ENCODE assay signal across 8 cellular contexts in the genomic region with DNA sequence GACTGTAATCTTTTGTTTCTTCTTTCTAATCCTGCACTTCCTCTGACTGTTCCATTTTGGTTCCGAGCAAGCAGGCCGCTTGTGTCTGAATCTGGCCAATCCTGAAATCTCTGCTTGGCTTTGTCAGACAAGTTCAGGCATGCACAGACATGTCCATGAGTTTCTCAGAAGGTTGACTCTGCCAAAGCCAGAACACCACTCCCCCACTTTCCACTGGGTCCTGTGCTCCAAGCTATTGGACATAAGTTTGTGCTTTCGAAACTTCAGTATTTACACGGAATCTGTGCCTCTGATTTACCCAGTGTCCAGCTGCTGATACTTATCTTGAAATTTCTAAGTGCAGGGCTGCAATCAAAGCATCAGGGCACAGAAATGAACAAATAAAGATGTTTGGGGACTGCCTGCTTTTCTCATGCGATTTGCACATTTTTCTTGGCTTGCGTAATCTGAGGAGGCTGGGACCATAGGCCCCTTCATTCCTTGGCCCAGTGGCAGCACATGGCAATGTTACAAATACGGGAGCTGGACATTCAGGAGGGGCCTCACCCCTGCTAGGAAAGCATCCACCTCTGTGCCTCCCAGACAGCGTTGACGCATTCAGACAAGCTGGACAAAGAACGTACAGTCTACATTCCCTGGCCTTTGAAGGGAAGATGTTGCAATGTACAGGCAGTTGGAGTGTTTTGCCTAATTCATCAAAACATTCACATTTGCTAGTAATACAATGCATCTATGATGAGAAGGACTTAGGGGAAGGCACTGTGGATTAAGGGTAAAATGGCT.
A peak's percentile ranks its signal among the peaks of the same experiment; 100 is the strongest.
DNase-seq lines count a peak whose midpoint lies in the region; ATAC-seq, FAIRE-seq and TF ChIP-seq lines count a peak whose summit lies in the region.

No MANE protein-coding gene starts in this region.

- no peaks in the 10 kb centered on the region for H3K36me3 ChIP-seq in RWPE2 (ENCODE audit: low read depth)
- no peaks in the 10 kb centered on the region for H3K36me3 ChIP-seq in pancreas
- H3K36me3 ChIP-seq in effector memory CD4-positive, alpha-beta T cell (ENCODE audit: control insufficient read depth, insufficient read depth, low read length) = no peaks in the 10 kb centered on the region

- H3K27ac ChIP-seq in RWPE2 (ENCODE audit: poor library complexity, severe bottlenecking) (peak overlapping the region; percentile 84), foreskin keratinocyte (peak overlapping the region; percentile 5), pancreas (peak overlapping the region in 3 of 4 donors; percentile 28 to 63 (median 60))
- no peak overlapping the region for H3K27ac ChIP-seq in effector memory CD4-positive, alpha-beta T cell (ENCODE audit: insufficient read depth, low read length, poor library complexity, severe bottlenecking)

- WGBS in pancreas, 2 donors = 39 to 42% methylated on average over 10 of the region's 10 CpGs

- POLR2A ChIA-PET in HEK293T (lab: Yijun Ruan, JAX) = no interaction called here

- intact Hi-C loops in pancreas (cut with DNase I) = no loop called here

- CTCF ChIA-PET in HEK293T (lab: Yijun Ruan, JAX) = no interaction called here

- H3K4me3 ChIP-seq in RWPE2 (ENCODE audit: severe bottlenecking) (no peak overlapping the region), pancreas (no peak overlapping the region)
- no peak overlapping the region for H3K4me3 ChIP-seq in effector memory CD4-positive, alpha-beta T cell (ENCODE audit: insufficient read depth, low read depth, low read length, poor library complexity, severe bottlenecking)

- no peak for TF ChIP-seq CTCF in RWPE2 (IDR thresholded peaks at IDR 0.05; ENCODE audit: poor library complexity, severe bottlenecking)
- TF ChIP-seq CTCF in foreskin keratinocyte (conservative IDR thresholded peaks at IDR 0.05) = no peak
- no peak for TF ChIP-seq CTCF in pancreas (IDR thresholded peaks at IDR 0.05)

- no peak for FAIRE-seq in pancreas (lab: Jason Lieb, UNC)

- H3K9me3 ChIP-seq in RWPE2 (ENCODE audit: severe bottlenecking) (no peaks in the 10 kb centered on the region), pancreas (no peaks in the 10 kb centered on the region)
- H3K9me3 ChIP-seq in effector memory CD4-positive, alpha-beta T cell (ENCODE audit: control insufficient read depth, low read length) = no peaks in the 10 kb centered on the region

- ATAC-seq in RWPE2 (ENCODE audit: low read depth) (peak; percentile 74), foreskin keratinocyte (peak; percentile 32), pancreas (peak; percentile 63 to 86 (median 84)), GM18867 (IDR thresholded peaks at IDR 0.05; ENCODE audit: unreplicated experiment) (no peak)

- DNase-seq in Daoy (ENCODE audit: low read depth) = peak; percentile 10
- peak; percentile 79 for DNase-seq in RWPE2 (ENCODE audit: low spot score)
- DNase-seq in foreskin keratinocyte = peak; percentile 81 to 92
- DNase-seq in pancreas = peak in 4 of 6 donors; percentile 29 to 58 (median 40)
- DNase-seq in NCI-H1436 (lab: John Stamatoyannopoulos, UW) = no peak
- no peak for DNase-seq in effector memory CD4-positive, alpha-beta T cell
- DNase-seq in HEK293T (ENCODE audit: extremely low spot score) = no peak

- H3K4me1 ChIP-seq in RWPE2 (ENCODE audit: insufficient read depth, poor library complexity, severe bottlenecking) = peaks cover 40% of the 10 kb centered on the region
- peaks cover 44% of the 10 kb centered on the region for H3K4me1 ChIP-seq in foreskin keratinocyte
- H3K4me1 ChIP-seq in pancreas = no peaks in the 10 kb centered on the region
- H3K4me1 ChIP-seq in effector memory CD4-positive, alpha-beta T cell (ENCODE audit: control insufficient read depth, insufficient read depth, low read length, poor library complexity, severe bottlenecking) = no peaks in the 10 kb centered on the region

- H3K27me3 ChIP-seq in RWPE2 (ENCODE audit: insufficient read depth, poor library complexity, severe bottlenecking) (no peaks in the 10 kb centered on the region), foreskin keratinocyte (no peaks in the 10 kb centered on the region), pancreas (no peaks in the 10 kb centered on the region)
- no peaks in the 10 kb centered on the region for H3K27me3 ChIP-seq in effector memory CD4-positive, alpha-beta T cell (replicated peaks; ENCODE audit: control insufficient read depth, insufficient read depth, low read length, poor library complexity, severe bottlenecking)

TF ChIP-seq in HEK293T, 16 proteins besides CTCF, POLR2A, EP300 and RAD21:
- TF ChIP-seq CTBP1 (IDR thresholded peaks at IDR 0.05; ENCODE audit: borderline replicate concordance) (no peak), BHLHE40 (IDR thresholded peaks at IDR 0.05; ENCODE audit: borderline replicate concordance) (no peak), ZNF384 (IDR thresholded peaks at IDR 0.05) (no peak), FOXA1 (IDR thresholded peaks at IDR 0.05) (no peak), ELF4 (IDR thresholded peaks at IDR 0.05) (no peak), TARDBP (IDR thresholded peaks at IDR 0.05) (no peak), HDGF (IDR thresholded peaks at IDR 0.05; ENCODE audit: borderline replicate concordance) (no peak), SUZ12 (IDR thresholded peaks at IDR 0.05) (no peak), LEF1 (IDR thresholded peaks at IDR 0.05; ENCODE audit: borderline replicate concordance) (no peak), L3MBTL2 (conservative IDR thresholded peaks at IDR 0.05) (no peak), ARNT (IDR thresholded peaks at IDR 0.05) (no peak), FOXK2 (IDR thresholded peaks at IDR 0.05) (no peak), FOXM1 (IDR thresholded peaks at IDR 0.05; ENCODE audit: borderline replicate concordance) (no peak), NFRKB (IDR thresholded peaks at IDR 0.05) (no peak)
- TF ChIP-seq, protein P1, sequence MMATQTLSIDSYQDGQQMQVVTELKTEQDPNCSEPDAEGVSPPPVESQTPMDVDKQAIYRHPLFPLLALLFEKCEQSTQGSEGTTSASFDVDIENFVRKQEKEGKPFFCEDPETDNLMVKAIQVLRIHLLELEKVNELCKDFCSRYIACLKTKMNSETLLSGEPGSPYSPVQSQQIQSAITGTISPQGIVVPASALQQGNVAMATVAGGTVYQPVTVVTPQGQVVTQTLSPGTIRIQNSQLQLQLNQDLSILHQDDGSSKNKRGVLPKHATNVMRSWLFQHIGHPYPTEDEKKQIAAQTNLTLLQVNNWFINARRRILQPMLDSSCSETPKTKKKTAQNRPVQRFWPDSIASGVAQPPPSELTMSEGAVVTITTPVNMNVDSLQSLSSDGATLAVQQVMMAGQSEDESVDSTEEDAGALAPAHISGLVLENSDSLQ (IDR thresholded peaks at IDR 0.05) = no peak

Comparison
In these comparisons a context has a peak if more than half of its experiments do, and no peak if none do; other contexts are left out.
1. DNase-seq: peak in Daoy (single experiment), RWPE2 (single experiment), foreskin keratinocyte (2 of 2) and pancreas (4 of 6); none in NCI-H1436 (single experiment), effector memory CD4-positive, alpha-beta T cell (0 of 3) and HEK293T (single experiment).